ENCODE assay signal across 18 cellular contexts in genomic region chr11:119359365-119360229, GRCh38. TPM values are rescaled to one million over a fixed set of nuclear protein-coding genes. Genes with fewer than 3 reads are reported as not detected.
A peak's percentile ranks its signal among the peaks of the same experiment; 100 is the strongest.
DNase-seq lines count a peak whose midpoint lies in the region; ATAC-seq and TF ChIP-seq lines count a peak whose summit lies in the region.
"Had no signal": no experiment of that assay in that cellular context is flagged by ENCODE, and none has a peak within 500 bp of the region (broad histone marks: within the 10 kb centered on the region; RNA-seq: fewer than 3 reads in every experiment).

No MANE protein-coding gene starts in this region.

- H3K27me3 Mint-ChIP-seq in neural crest cell (ENCODE audit: low read depth), result peaks cover 34% of the 10 kb centered on the region
- peaks cover 52 to 53% of the 10 kb centered on the region in 2 donors for H3K27me3 Mint-ChIP-seq in natural killer cell treated with Interleukin-12 subunit alpha and Interleukin-12 subunit beta and Interleukin-15 and Interleukin-18, amount 100 ng/mL, for 72 hours

- peak; percentile 42 for DNase-seq in GDM1 (lab: John Stamatoyannopoulos, UW)
- peak; percentile 29 for DNase-seq in NOMO-1 treated with DMSO at 0.1 percent for 48 hours (lab: John Stamatoyannopoulos, UW; ENCODE audit: unreplicated experiment)
- peak; percentile 80 for DNase-seq in epithelial cell of esophagus (ENCODE audit: low read depth)
- DNase-seq in neural crest cell (ENCODE audit: low read depth, low spot score), result no peak
- DNase-seq in SKM-1 (lab: John Stamatoyannopoulos, UW; ENCODE audit: unreplicated experiment), result no peak
- DNase-seq in NCI-H446 (lab: John Stamatoyannopoulos, UW), result no peak
- no peak for DNase-seq in natural killer cell treated with Interleukin-12 subunit alpha and Interleukin-12 subunit beta and Interleukin-15 and Interleukin-18, amount 100 ng/mL, for 72 hours (ENCODE audit: low spot score)
- DNase-seq: activated CD8-positive, alpha-beta memory T cell treated with anti-CD3 and anti-CD28 coated beads for 24 hours; activated gamma-delta T cell; BE2C; NCI-H1436; NCI-H446 treated with DMSO at 0.1 percent for 48 hours; retina had no signal

- H3K9me3 Mint-ChIP-seq in neural crest cell, result no peaks in the 10 kb centered on the region
- peaks cover 2% of the 10 kb centered on the region for H3K9me3 Mint-ChIP-seq in natural killer cell treated with Interleukin-12 subunit alpha and Interleukin-12 subunit beta and Interleukin-15 and Interleukin-18, amount 100 ng/mL, for 72 hours

- TF ChIP-seq CTCF in epithelial cell of esophagus (IDR thresholded peaks at IDR 0.05; ENCODE audit: insufficient read depth, low read depth, low read length, missing control alignments), result no peak
- no peak for TF ChIP-seq CTCF in neural crest cell (conservative IDR thresholded peaks at IDR 0.05)

- ATAC-seq in HG03469 (IDR thresholded peaks at IDR 0.05; ENCODE audit: unreplicated experiment), result no peak
- ATAC-seq in natural killer cell treated with Interleukin-12 subunit alpha and Interleukin-12 subunit beta and Interleukin-15 and Interleukin-18, amount 100 ng/mL, for 72 hours, result no peak
- ATAC-seq: HepG2 had no signal

- H3K36me3 Mint-ChIP-seq in neural crest cell (ENCODE audit: low read depth), result no peaks in the 10 kb centered on the region
- no peaks in the 10 kb centered on the region for H3K36me3 Mint-ChIP-seq in natural killer cell treated with Interleukin-12 subunit alpha and Interleukin-12 subunit beta and Interleukin-15 and Interleukin-18, amount 100 ng/mL, for 72 hours

- H3K4me3 Mint-ChIP-seq in neural crest cell, result peak overlapping the region; percentile 27
- no peak overlapping the region for H3K4me3 Mint-ChIP-seq in natural killer cell treated with Interleukin-12 subunit alpha and Interleukin-12 subunit beta and Interleukin-15 and Interleukin-18, amount 100 ng/mL, for 72 hours

- H3K4me3 ChIP-seq in epithelial cell of esophagus (ENCODE audit: low read length), result no peak overlapping the region

- no peak overlapping the region for H3K27ac Mint-ChIP-seq in neural crest cell (ENCODE audit: unreplicated experiment)
- no peak overlapping the region for H3K27ac Mint-ChIP-seq in natural killer cell treated with Interleukin-12 subunit alpha and Interleukin-12 subunit beta and Interleukin-15 and Interleukin-18, amount 100 ng/mL, for 72 hours

- peaks cover 41% of the 10 kb centered on the region for H3K4me1 Mint-ChIP-seq in neural crest cell
- peaks cover 11 to 19% of the 10 kb centered on the region in 2 donors for H3K4me1 Mint-ChIP-seq in natural killer cell treated with Interleukin-12 subunit alpha and Interleukin-12 subunit beta and Interleukin-15 and Interleukin-18, amount 100 ng/mL, for 72 hours (ENCODE audit: low read depth in 2 of 2)

RNA-seq across cellular contexts. Expression of gene MFRP, which starts 13.1 kb away (rescaled TPM):
- not detected in 2 replicates for total RNA-seq in neural crest cell
- not detected for total RNA-seq in natural killer cell treated with Interleukin-12 subunit alpha and Interleukin-12 subunit beta and Interleukin-15 and Interleukin-18, amount 100 ng/mL, for 72 hours
- total RNA-seq: Daoy, HepG2, kidney epithelial cell, urinary bladder had no signal

RNA-seq across cellular contexts. Expression of gene C1QTNF5, which starts 18.9 kb away (rescaled TPM):
- total RNA-seq in neural crest cell, result 1.9 and 2.1 TPM in 2 replicates
- not detected for total RNA-seq in natural killer cell treated with Interleukin-12 subunit alpha and Interleukin-12 subunit beta and Interleukin-15 and Interleukin-18, amount 100 ng/mL, for 72 hours

RNA-seq across cellular contexts. Expression of gene USP2, which starts 21.9 kb away (rescaled TPM):
- total RNA-seq in neural crest cell, result 3.4 and 3.7 TPM in 2 replicates
- not detected for total RNA-seq in natural killer cell treated with Interleukin-12 subunit alpha and Interleukin-12 subunit beta and Interleukin-15 and Interleukin-18, amount 100 ng/mL, for 72 hours

RNA-seq across cellular contexts. Expression of gene RNF26, which starts 25.3 kb away (rescaled TPM):
- total RNA-seq in neural crest cell, result 47.9 and 51.8 TPM in 2 replicates
- total RNA-seq in natural killer cell treated with Interleukin-12 subunit alpha and Interleukin-12 subunit beta and Interleukin-15 and Interleukin-18, amount 100 ng/mL, for 72 hours, result 10 to 100 TPM; 16.6 to 32.5 TPM

RNA-seq across cellular contexts. Expression of gene MCAM, which starts 42.7 kb away (rescaled TPM):
- 61.6 and 66.7 TPM in 2 replicates for total RNA-seq in neural crest cell
- 1 to 10 TPM in 1 of 2 donors, under 1 TPM in 1; 0.74 to 1.7 TPM for total RNA-seq in natural killer cell treated with Interleukin-12 subunit alpha and Interleukin-12 subunit beta and Interleukin-15 and Interleukin-18, amount 100 ng/mL, for 72 hours

Comparison
In these comparisons a context has a peak if more than half of its experiments do, and no peak if none do; other contexts are left out.
1. DNase-seq: peak in GDM1 (single experiment), NOMO-1 treated with DMSO at 0.1 percent for 48 hours (single experiment) and epithelial cell of esophagus (single experiment); none in neural crest cell (single experiment), SKM-1 (single experiment), NCI-H446 (0 of 2) and natural killer cell treated with Interleukin-12 subunit alpha and Interleukin-12 subunit beta and Interleukin-15 and Interleukin-18, amount 100 ng/mL, for 72 hours (single experiment).